Comparison of ENCODE assay signal across 1 cellular context in the genomic region with DNA sequence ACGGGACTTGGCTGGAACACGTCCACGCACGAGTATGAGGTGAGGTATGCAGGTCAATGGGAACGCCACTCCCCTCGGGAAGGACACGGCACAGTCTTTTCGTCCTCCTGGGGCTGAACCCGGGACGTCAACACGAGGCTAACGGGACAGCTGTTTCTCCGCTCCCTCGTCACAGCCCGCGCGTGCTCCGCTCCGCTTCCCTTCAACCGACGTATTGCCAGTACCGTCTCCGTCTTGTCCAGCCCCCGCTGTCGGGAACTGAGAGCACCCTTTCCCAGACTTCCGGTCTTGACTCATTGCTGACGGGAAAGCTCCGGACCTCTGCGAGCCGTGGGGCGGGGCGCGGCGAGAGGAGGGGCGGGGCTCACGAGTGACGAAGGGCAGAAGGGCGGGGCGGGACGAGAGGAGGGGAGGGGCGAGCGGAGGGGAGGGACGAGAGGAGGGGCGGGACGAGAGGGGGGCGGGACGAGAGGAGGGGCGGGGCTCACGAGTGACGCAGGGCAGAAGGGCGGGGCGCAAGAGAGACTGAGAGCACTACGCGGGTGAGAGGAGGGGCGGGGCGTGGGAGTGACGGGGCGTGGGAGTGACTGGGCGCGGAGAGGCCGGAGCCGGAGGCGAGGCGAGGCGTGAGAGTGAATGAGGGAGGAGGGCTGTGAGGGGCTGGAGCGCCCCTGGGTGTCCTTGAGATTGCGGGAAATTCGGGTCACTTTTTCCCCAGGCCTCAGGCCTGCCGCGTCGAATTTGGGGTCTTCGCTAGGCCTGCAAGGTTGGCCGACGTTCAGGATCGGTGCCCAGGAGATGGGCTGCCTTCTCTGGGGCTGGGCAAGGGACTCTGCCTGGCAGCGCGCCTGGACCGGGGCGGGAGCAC.
TF ChIP-seq lines count a peak whose summit lies in the region.

No MANE protein-coding gene starts in this region.

TF ChIP-seq in K562, 482 proteins besides CTCF, POLR2A, EP300 and RAD21 (continued from another document and continues in another):
- TF ChIP-seq, protein P1, sequence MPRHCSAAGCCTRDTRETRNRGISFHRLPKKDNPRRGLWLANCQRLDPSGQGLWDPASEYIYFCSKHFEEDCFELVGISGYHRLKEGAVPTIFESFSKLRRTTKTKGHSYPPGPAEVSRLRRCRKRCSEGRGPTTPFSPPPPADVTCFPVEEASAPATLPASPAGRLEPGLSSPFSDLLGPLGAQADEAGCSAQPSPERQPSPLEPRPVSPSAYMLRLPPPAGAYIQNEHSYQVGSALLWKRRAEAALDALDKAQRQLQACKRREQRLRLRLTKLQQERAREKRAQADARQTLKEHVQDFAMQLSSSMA (CRISPR knock-in tag; IDR thresholded peaks at IDR 0.05), result 0 out of 2 replicates have a peak, but pooled peaks have one; percentile 58
- peak in 2 of 3 experiments; percentile 43 to 54 for TF ChIP-seq YY1 (IDR thresholded peaks at IDR 0.05; ENCODE audit: borderline replicate concordance in 1 of 3, control insufficient read depth in 1 of 3, extremely low read depth in 1 of 3, insufficient read depth in 3 of 3, insufficient read length in 1 of 3, insufficient replicate concordance in 2 of 3, low read depth in 1 of 3, low read length in 2 of 3)
- no peak for TF ChIP-seq HEY1 (CRISPR knock-in tag; IDR thresholded peaks at IDR 0.05; ENCODE audit: borderline replicate concordance)
- no peak for TF ChIP-seq ZNF239 (CRISPR knock-in tag; IDR thresholded peaks at IDR 0.05)
- TF ChIP-seq ZFP1 (CRISPR knock-in tag; IDR thresholded peaks at IDR 0.05), result no peak
- TF ChIP-seq SAP30 (IDR thresholded peaks at IDR 0.05; ENCODE audit: borderline replicate concordance, insufficient read depth, low read depth, low read length, poor library complexity, severe bottlenecking), result peak; percentile 59
- TF ChIP-seq, protein P2, sequence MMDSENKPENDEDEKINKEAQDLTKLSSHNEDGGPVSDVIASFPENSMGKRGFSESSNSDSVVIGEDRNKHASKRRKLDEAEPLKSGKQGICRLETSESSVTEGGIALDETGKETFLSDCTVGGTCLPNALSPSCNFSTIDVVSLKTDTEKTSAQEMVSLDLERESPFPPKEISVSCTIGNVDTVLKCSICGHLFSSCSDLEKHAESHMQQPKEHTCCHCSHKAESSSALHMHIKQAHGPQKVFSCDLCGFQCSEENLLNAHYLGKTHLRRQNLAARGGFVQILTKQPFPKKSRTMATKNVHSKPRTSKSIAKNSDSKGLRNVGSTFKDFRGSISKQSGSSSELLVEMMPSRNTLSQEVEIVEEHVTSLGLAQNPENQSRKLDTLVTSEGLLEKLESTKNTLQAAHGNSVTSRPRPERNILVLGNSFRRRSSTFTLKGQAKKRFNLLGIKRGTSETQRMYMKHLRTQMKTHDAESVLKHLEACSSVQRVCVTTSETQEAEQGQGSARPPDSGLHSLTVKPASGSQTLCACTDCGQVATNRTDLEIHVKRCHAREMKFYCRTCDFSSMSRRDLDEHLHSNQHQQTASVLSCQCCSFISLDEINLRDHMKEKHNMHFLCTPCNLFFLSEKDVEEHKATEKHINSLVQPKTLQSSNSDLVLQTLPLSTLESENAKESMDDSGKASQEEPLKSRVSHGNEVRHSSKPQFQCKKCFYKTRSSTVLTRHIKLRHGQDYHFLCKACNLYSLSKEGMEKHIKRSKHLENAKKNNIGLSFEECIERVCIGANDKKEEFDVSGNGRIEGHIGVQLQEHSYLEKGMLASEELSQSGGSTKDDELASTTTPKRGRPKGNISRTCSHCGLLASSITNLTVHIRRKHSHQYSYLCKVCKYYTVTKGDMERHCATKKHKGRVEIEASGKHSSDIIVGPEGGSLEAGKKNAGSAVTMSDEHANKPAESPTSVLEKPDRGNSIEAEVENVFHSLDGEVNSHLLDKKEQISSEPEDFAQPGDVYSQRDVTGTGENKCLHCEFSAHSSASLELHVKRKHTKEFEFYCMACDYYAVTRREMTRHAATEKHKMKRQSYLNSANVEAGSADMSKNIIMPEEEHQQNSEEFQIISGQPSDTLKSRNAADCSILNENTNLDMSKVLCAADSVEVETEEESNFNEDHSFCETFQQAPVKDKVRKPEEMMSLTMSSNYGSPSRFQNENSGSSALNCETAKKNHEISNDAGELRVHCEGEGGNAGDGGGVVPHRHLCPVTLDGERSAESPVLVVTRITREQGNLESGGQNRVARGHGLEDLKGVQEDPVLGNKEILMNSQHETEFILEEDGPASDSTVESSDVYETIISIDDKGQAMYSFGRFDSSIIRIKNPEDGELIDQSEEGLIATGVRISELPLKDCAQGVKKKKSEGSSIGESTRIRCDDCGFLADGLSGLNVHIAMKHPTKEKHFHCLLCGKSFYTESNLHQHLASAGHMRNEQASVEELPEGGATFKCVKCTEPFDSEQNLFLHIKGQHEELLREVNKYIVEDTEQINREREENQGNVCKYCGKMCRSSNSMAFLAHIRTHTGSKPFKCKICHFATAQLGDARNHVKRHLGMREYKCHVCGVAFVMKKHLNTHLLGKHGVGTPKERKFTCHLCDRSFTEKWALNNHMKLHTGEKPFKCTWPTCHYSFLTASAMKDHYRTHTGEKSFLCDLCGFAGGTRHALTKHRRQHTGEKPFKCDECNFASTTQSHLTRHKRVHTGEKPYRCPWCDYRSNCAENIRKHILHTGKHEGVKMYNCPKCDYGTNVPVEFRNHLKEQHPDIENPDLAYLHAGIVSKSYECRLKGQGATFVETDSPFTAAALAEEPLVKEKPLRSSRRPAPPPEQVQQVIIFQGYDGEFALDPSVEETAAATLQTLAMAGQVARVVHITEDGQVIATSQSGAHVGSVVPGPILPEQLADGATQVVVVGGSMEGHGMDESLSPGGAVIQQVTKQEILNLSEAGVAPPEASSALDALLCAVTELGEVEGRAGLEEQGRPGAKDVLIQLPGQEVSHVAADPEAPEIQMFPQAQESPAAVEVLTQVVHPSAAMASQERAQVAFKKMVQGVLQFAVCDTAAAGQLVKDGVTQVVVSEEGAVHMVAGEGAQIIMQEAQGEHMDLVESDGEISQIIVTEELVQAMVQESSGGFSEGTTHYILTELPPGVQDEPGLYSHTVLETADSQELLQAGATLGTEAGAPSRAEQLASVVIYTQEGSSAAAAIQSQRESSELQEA (IDR thresholded peaks at IDR 0.05; ENCODE audit: low read depth), result no peak
- TF ChIP-seq, protein P3, sequence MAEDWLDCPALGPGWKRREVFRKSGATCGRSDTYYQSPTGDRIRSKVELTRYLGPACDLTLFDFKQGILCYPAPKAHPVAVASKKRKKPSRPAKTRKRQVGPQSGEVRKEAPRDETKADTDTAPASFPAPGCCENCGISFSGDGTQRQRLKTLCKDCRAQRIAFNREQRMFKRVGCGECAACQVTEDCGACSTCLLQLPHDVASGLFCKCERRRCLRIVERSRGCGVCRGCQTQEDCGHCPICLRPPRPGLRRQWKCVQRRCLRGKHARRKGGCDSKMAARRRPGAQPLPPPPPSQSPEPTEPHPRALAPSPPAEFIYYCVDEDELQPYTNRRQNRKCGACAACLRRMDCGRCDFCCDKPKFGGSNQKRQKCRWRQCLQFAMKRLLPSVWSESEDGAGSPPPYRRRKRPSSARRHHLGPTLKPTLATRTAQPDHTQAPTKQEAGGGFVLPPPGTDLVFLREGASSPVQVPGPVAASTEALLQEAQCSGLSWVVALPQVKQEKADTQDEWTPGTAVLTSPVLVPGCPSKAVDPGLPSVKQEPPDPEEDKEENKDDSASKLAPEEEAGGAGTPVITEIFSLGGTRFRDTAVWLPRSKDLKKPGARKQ (CRISPR knock-in tag; IDR thresholded peaks at IDR 0.05), result no peak
- TF ChIP-seq, protein P4, sequence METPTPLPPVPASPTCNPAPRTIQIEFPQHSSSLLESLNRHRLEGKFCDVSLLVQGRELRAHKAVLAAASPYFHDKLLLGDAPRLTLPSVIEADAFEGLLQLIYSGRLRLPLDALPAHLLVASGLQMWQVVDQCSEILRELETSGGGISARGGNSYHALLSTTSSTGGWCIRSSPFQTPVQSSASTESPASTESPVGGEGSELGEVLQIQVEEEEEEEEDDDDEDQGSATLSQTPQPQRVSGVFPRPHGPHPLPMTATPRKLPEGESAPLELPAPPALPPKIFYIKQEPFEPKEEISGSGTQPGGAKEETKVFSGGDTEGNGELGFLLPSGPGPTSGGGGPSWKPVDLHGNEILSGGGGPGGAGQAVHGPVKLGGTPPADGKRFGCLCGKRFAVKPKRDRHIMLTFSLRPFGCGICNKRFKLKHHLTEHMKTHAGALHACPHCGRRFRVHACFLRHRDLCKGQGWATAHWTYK (CRISPR knock-in tag; IDR thresholded peaks at IDR 0.05), result peak; percentile 84
- TF ChIP-seq, protein P5, sequence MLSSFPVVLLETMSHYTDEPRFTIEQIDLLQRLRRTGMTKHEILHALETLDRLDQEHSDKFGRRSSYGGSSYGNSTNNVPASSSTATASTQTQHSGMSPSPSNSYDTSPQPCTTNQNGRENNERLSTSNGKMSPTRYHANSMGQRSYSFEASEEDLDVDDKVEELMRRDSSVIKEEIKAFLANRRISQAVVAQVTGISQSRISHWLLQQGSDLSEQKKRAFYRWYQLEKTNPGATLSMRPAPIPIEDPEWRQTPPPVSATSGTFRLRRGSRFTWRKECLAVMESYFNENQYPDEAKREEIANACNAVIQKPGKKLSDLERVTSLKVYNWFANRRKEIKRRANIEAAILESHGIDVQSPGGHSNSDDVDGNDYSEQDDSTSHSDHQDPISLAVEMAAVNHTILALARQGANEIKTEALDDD (IDR thresholded peaks at IDR 0.05), result no peak
- TF ChIP-seq ZNF311 (CRISPR knock-in tag; IDR thresholded peaks at IDR 0.05), result 0 out of 2 replicates have a peak, but pooled peaks have one; percentile 23
- TF ChIP-seq ZNF41 (CRISPR knock-in tag; conservative IDR thresholded peaks at IDR 0.05), result no peak
- TF ChIP-seq, protein P6, sequence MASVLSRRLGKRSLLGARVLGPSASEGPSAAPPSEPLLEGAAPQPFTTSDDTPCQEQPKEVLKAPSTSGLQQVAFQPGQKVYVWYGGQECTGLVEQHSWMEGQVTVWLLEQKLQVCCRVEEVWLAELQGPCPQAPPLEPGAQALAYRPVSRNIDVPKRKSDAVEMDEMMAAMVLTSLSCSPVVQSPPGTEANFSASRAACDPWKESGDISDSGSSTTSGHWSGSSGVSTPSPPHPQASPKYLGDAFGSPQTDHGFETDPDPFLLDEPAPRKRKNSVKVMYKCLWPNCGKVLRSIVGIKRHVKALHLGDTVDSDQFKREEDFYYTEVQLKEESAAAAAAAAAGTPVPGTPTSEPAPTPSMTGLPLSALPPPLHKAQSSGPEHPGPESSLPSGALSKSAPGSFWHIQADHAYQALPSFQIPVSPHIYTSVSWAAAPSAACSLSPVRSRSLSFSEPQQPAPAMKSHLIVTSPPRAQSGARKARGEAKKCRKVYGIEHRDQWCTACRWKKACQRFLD (CRISPR knock-in tag; IDR thresholded peaks at IDR 0.05), result peak; percentile 49; the same call in 1 of the 2 replicates
- no peak for TF ChIP-seq ZC3H11A (IDR thresholded peaks at IDR 0.05; ENCODE audit: low read depth, low read length)
- no peak for TF ChIP-seq FOXA3 (CRISPR knock-in tag; conservative IDR thresholded peaks at IDR 0.05 in 1 of 2, IDR thresholded peaks at IDR 0.05 in 1 of 2)
- TF ChIP-seq STAT5B (CRISPR knock-in tag; IDR thresholded peaks at IDR 0.05), result no peak
- TF ChIP-seq, protein P7, sequence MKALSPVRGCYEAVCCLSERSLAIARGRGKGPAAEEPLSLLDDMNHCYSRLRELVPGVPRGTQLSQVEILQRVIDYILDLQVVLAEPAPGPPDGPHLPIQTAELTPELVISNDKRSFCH (CRISPR knock-in tag; IDR thresholded peaks at IDR 0.05), result no peak
- TF ChIP-seq, protein P7 (tag; IDR thresholded peaks at IDR 0.05), result peak; percentile 69; the same call in 1 of the 2 replicates
- no peak for TF ChIP-seq TCFL5 (CRISPR knock-in tag; conservative IDR thresholded peaks at IDR 0.05)
- TF ChIP-seq ZKSCAN1 (IDR thresholded peaks at IDR 0.05; ENCODE audit: low read depth, low read length), result no peak
- no peak for TF ChIP-seq ZNF274 (IDR thresholded peaks at IDR 0.05; ENCODE audit: borderline replicate concordance, low read depth, low read length)
- TF ChIP-seq FOXK2 (conservative IDR thresholded peaks at IDR 0.05 in 1 of 2, IDR thresholded peaks at IDR 0.05 in 1 of 2; ENCODE audit: low read depth in 2 of 2), result peak; percentile 50 to 84; a peak in 3 of 4 replicates
- peak; percentile 54; the same call in 1 of the 2 replicates for TF ChIP-seq SAFB (IDR thresholded peaks at IDR 0.05; ENCODE audit: borderline replicate concordance, low read depth, low read length)
- TF ChIP-seq TAF7 (tag; IDR thresholded peaks at IDR 0.05), result peak; percentile 54
- peak; percentile 75 for TF ChIP-seq PML (IDR thresholded peaks at IDR 0.05; ENCODE audit: low read length)
- TF ChIP-seq SMAD3 (CRISPR knock-in tag; conservative IDR thresholded peaks at IDR 0.05), result 0 out of 2 replicates have a peak, but pooled peaks have one; percentile 24
- TF ChIP-seq, protein P8, sequence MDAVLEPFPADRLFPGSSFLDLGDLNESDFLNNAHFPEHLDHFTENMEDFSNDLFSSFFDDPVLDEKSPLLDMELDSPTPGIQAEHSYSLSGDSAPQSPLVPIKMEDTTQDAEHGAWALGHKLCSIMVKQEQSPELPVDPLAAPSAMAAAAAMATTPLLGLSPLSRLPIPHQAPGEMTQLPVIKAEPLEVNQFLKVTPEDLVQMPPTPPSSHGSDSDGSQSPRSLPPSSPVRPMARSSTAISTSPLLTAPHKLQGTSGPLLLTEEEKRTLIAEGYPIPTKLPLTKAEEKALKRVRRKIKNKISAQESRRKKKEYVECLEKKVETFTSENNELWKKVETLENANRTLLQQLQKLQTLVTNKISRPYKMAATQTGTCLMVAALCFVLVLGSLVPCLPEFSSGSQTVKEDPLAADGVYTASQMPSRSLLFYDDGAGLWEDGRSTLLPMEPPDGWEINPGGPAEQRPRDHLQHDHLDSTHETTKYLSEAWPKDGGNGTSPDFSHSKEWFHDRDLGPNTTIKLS (IDR thresholded peaks at IDR 0.05; ENCODE audit: borderline replicate concordance, low read depth), result no peak; the same call in 1 of the 2 replicates
- peak; percentile 23; the same call in 1 of the 2 replicates for TF ChIP-seq SOX6 (IDR thresholded peaks at IDR 0.05)
- peak; percentile 92 for TF ChIP-seq KDM5B (IDR thresholded peaks at IDR 0.05; ENCODE audit: insufficient replicate concordance, low read depth, low read length)
- TF ChIP-seq, protein P9, sequence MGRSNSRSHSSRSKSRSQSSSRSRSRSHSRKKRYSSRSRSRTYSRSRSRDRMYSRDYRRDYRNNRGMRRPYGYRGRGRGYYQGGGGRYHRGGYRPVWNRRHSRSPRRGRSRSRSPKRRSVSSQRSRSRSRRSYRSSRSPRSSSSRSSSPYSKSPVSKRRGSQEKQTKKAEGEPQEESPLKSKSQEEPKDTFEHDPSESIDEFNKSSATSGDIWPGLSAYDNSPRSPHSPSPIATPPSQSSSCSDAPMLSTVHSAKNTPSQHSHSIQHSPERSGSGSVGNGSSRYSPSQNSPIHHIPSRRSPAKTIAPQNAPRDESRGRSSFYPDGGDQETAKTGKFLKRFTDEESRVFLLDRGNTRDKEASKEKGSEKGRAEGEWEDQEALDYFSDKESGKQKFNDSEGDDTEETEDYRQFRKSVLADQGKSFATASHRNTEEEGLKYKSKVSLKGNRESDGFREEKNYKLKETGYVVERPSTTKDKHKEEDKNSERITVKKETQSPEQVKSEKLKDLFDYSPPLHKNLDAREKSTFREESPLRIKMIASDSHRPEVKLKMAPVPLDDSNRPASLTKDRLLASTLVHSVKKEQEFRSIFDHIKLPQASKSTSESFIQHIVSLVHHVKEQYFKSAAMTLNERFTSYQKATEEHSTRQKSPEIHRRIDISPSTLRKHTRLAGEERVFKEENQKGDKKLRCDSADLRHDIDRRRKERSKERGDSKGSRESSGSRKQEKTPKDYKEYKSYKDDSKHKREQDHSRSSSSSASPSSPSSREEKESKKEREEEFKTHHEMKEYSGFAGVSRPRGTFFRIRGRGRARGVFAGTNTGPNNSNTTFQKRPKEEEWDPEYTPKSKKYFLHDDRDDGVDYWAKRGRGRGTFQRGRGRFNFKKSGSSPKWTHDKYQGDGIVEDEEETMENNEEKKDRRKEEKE (IDR thresholded peaks at IDR 0.05; ENCODE audit: borderline replicate concordance in 1 of 2, control insufficient read depth in 1 of 2, low read depth in 2 of 2, low read length in 1 of 2), result 0 out of 4 replicates have a peak, but pooled peaks of 1 of the 2 experiments have one; percentile 25
- TF ChIP-seq, protein P10, sequence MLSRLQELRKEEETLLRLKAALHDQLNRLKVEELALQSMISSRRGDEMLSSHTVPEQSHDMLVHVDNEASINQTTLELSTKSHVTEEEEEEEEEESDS (CRISPR knock-in tag; IDR thresholded peaks at IDR 0.05), result no peak
